Comparison of ENCODE assay signal across 20 cellular contexts in the genomic region with DNA sequence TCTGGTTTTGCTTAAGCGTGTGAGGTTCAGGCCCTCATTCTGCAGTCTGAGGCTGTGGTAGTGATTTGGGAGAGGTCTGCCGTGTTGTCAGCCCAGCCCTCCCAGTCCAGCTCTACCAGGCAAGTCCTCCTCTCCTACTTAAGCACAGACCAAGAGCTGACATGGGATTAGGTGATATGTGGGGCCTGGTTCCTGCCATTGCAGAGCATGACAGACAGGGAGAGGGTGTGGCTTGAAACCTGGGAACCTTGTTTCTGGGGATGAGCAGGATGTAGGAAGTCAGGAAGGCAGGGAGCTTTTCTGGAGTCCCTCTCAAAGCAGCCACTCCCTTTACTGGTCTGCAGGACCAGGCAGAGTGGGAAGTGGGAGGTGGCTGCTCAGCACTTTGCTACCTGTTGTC.
"Had no signal": no experiment of that assay in that cellular context is flagged by ENCODE, and none has a peak within 500 bp of the region (broad histone marks: within the 10 kb centered on the region; RNA-seq: fewer than 3 reads in every experiment).

No MANE protein-coding gene starts in this region.

- H3K36me3 ChIP-seq: adrenal gland, breast epithelium, gastrocnemius medialis, left lung, neural progenitor cell, right atrium auricular region had no signal

- H3K4me3 ChIP-seq: adrenal gland, breast epithelium, coronary artery, gastrocnemius medialis, left lung, mucosa of descending colon, neural progenitor cell, right atrium auricular region, tibial nerve had no signal

- H3K27me3 ChIP-seq: adrenal gland, breast epithelium, gastrocnemius medialis, left lung, neural progenitor cell, right atrium auricular region, tibial nerve had no signal

- H3K9me3 ChIP-seq: adrenal gland, breast epithelium, gastrocnemius medialis, left lung, mucosa of descending colon, right atrium auricular region, tibial nerve had no signal

- H3K4me1 ChIP-seq: breast epithelium had no signal

- H3K9ac ChIP-seq: neural progenitor cell had no signal

- H2AFZ ChIP-seq: neural progenitor cell had no signal

- DNase-seq: activated CD4-positive, alpha-beta T cell treated with anti-CD3 and anti-CD28 coated beads, Interleukin-2, amount 50 U/mL, for 4 hours; activated effector memory CD4-positive, alpha-beta T cell treated with anti-CD3 and anti-CD28 coated beads, Interleukin-2, amount 50 U/mL, for 16 hours; activated T-cell treated with anti-CD3 and anti-CD28 coated beads, Interleukin-2, amount 50 U/mL, for 72 hours; adrenal gland; erythroblast; gastrocnemius medialis; left lung; mucosa of descending colon; naive B cell; T-helper 2 cell had no signal

- ATAC-seq: activated naive CD4-positive, alpha-beta T cell treated with anti-CD3 and anti-CD28 coated beads, Interleukin-2, amount 50 U/mL, for 72 hours; activated T-cell treated with anti-CD3 and anti-CD28 coated beads, Interleukin-2, amount 50 U/mL, for 72 hours; gastrocnemius medialis; left lung; mucosa of descending colon had no signal

- H3K4me2 ChIP-seq: neural progenitor cell had no signal

- H3K27ac ChIP-seq: adrenal gland, breast epithelium, coronary artery, left lung, neural progenitor cell, tibial nerve, VCaP had no signal

- FAIRE-seq: astrocyte, endometrium, islet of Langerhans had no signal
